Comparison of ENCODE assay signal across 10 cellular contexts in the genomic region with DNA sequence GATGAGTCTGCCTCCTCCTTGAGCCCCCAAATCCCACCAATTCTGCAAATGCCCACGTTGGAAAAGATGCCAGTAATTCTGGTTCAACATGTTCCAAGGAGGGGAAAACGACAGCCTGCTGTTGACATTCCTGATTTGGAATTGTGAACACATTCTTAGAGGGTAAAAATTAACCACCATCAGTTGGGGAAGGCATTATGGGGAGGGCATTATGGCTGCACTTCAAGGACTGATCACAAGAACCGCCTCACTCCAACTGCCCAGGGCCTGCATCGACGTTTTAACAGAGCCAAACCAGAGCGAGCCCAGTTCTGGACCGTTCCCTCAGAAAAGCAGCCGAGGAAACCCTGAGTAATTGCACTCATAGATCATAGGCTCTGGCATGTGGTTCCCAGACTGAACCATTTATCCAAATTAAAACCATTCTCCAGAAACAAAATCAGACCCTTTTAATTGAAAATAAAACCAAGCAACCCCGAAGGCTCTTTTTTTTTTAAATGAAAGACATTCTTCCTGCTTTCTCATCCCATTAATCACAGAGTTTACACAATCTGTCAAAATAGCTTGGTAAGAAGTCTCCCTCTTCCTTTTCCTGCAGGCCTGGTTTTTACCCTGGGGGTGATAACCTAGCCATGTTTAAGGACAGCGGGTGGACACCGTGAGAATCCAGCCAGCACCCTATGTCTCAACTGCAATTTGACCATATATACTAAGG. TPM values are rescaled to one million over a fixed set of nuclear protein-coding genes. Genes with fewer than 3 reads are reported as not detected.
DNase-seq lines count a peak whose midpoint lies in the region; ATAC-seq and TF ChIP-seq lines count a peak whose summit lies in the region.
"Had no signal": no experiment of that assay in that cellular context is flagged by ENCODE, and none has a peak within 500 bp of the region (broad histone marks: within the 10 kb centered on the region; RNA-seq: fewer than 3 reads in every experiment).

No MANE protein-coding gene starts in this region.

- peaks cover 24% of the 10 kb centered on the region for H3F3A ChIP-seq in OCI-LY1 (ENCODE audit: insufficient read depth, low read length)

- H3K4me1 Mint-ChIP-seq in activated CD4-positive, alpha-beta memory T cell treated with anti-CD3 and anti-CD28 coated beads, Interleukin-2, amount 10 ng/mL, durations not matched to agents 7 days and 5 days = no peaks in the 10 kb centered on the region

- in situ Hi-C loops in Caki2 (cut with HindIII; ENCODE audit: low pct_unique_long_range_greater_than_20kb, low sequenced_read_pairs) = no loop called here

- WGBS in ovary, 3 donors = 3 to 4% (median 4%) methylated on average over 11 of the region's 11 CpGs

- intact Hi-C loops in ovary (cut with DNase I) = loop anchor here in 2 of 4 donors (5.0 to 10.0 kb wide), 4 partner anchors 37 to 299 kb away; no protein-coding TSS in a partner anchor

- peak overlapping the region; percentile 67 for H3K4me2 ChIP-seq in OCI-LY1 (ENCODE audit: low read length)

- POLR2A ChIA-PET in activated CD4-positive, alpha-beta memory T cell treated with anti-CD3 and anti-CD28 coated beads, Interleukin-2, amount 10 ng/mL, durations not matched to agents 7 days and 5 days (lab: Charles Lee) = no interaction called here

- H3K27ac ChIP-seq in OCI-LY1 (ENCODE audit: low read depth, low read length, poor library complexity, severe bottlenecking) (peak overlapping the region; percentile 97), ovary (peak overlapping the region in 1 of 2 donors; percentile 55)
- H3K27ac ChIP-seq: cardiac muscle cell had no signal

- H3K36me3 Mint-ChIP-seq in activated CD4-positive, alpha-beta memory T cell treated with anti-CD3 and anti-CD28 coated beads, Interleukin-2, amount 10 ng/mL, durations not matched to agents 7 days and 5 days (ENCODE audit: low read depth) = no peaks in the 10 kb centered on the region

- DNase-seq in Caki2 (ENCODE audit: low read depth) (peak; percentile 84), epithelial cell of esophagus (ENCODE audit: low read depth) (peak; percentile 80), ovary (peak in 4 of 5 donors; percentile 51 to 54 (median 51)), GM10266 (ENCODE audit: extremely low spot score) (no peak)
- no peak for DNase-seq in activated CD4-positive, alpha-beta memory T cell treated with anti-CD3 and anti-CD28 coated beads, Interleukin-2, amount 10 ng/mL, durations not matched to agents 7 days and 5 days
- DNase-seq: NCI-H1417 treated with DMSO at 0.1 percent for 48 hours had no signal

- no peak for TF ChIP-seq EP300 in ovary (IDR thresholded peaks at IDR 0.05)

- H3K9me3 ChIP-seq in OCI-LY1 (ENCODE audit: low read length) = no peaks in the 10 kb centered on the region
- no peaks in the 10 kb centered on the region for H3K9me3 ChIP-seq in ovary

- H3K27me3 ChIP-seq in OCI-LY1 (ENCODE audit: insufficient read depth, low read length) (no peaks in the 10 kb centered on the region), ovary (no peaks in the 10 kb centered on the region)
- H3K27me3 ChIP-seq: cardiac muscle cell had no signal

- H3K4me1 ChIP-seq in OCI-LY1 (ENCODE audit: insufficient read depth, low read length, severe bottlenecking) (peaks cover 95% of the 10 kb centered on the region), ovary (ENCODE audit: insufficient read depth) (peaks cover 46% of the 10 kb centered on the region)

- peaks cover 48% of the 10 kb centered on the region for H3K79me2 ChIP-seq in OCI-LY1 (ENCODE audit: insufficient read depth, low read length)

- peaks cover 33% of the 10 kb centered on the region; the same call in 1 of the 2 replicates for H3K36me3 ChIP-seq in OCI-LY1 (ENCODE audit: insufficient read depth, low read length)
- no peaks in the 10 kb centered on the region for H3K36me3 ChIP-seq in ovary
- H3K36me3 ChIP-seq: cardiac muscle cell had no signal

- no peaks in the 10 kb centered on the region for H3K9me2 ChIP-seq in OCI-LY1 (ENCODE audit: low read depth, low read length)

- H3K4me3 Mint-ChIP-seq in activated CD4-positive, alpha-beta memory T cell treated with anti-CD3 and anti-CD28 coated beads, Interleukin-2, amount 10 ng/mL, durations not matched to agents 7 days and 5 days = no peak overlapping the region

- TF ChIP-seq CTCF in OCI-LY1 (IDR thresholded peaks at IDR 0.05; ENCODE audit: low read length) (no peak), epithelial cell of esophagus (IDR thresholded peaks at IDR 0.05; ENCODE audit: insufficient read depth, low read depth, low read length, missing control alignments) (no peak), ovary (IDR thresholded peaks at IDR 0.05) (no peak), GM10266 (IDR thresholded peaks at IDR 0.05; ENCODE audit: control insufficient read depth, insufficient read depth, low read depth, missing control alignments) (no peak)

- H3K27me3 Mint-ChIP-seq in activated CD4-positive, alpha-beta memory T cell treated with anti-CD3 and anti-CD28 coated beads, Interleukin-2, amount 10 ng/mL, durations not matched to agents 7 days and 5 days = peaks cover 3% of the 10 kb centered on the region

- no peak for ATAC-seq in GM21825 (IDR thresholded peaks at IDR 0.05; ENCODE audit: unreplicated experiment)
- no peak for ATAC-seq in GM21529 (IDR thresholded peaks at IDR 0.05; ENCODE audit: unreplicated experiment)

- H2AFZ ChIP-seq in OCI-LY1 (ENCODE audit: low read length) = no peak overlapping the region

- CTCF ChIA-PET in activated CD4-positive, alpha-beta memory T cell treated with anti-CD3 and anti-CD28 coated beads, Interleukin-2, amount 10 ng/mL, durations not matched to agents 7 days and 5 days (lab: Charles Lee) = no interaction called here

- H3K4me3 ChIP-seq in OCI-LY1 (ENCODE audit: low read depth, low read length, poor library complexity, severe bottlenecking) (peak overlapping the region; percentile 39), epithelial cell of esophagus (ENCODE audit: low read length) (no peak overlapping the region), ovary (no peak overlapping the region)
- H3K4me3 ChIP-seq: cardiac muscle cell had no signal

- TF ChIP-seq POLR2A in ovary (IDR thresholded peaks at IDR 0.05) = no peak

- peaks cover 3% of the 10 kb centered on the region for H3K9me3 Mint-ChIP-seq in activated CD4-positive, alpha-beta memory T cell treated with anti-CD3 and anti-CD28 coated beads, Interleukin-2, amount 10 ng/mL, durations not matched to agents 7 days and 5 days

- no peaks in the 10 kb centered on the region for H4K20me1 ChIP-seq in OCI-LY1 (ENCODE audit: insufficient read depth, low read length)

- H3K9ac ChIP-seq in OCI-LY1 (ENCODE audit: low read length) = peak overlapping the region; percentile 57

- H3K27ac Mint-ChIP-seq in activated CD4-positive, alpha-beta memory T cell treated with anti-CD3 and anti-CD28 coated beads, Interleukin-2, amount 10 ng/mL, durations not matched to agents 7 days and 5 days = no peak overlapping the region

RNA-seq across cellular contexts. Expression of a gene that starts 8.0 kb away (rescaled TPM):
- total RNA-seq in Caki2 (2014; rRNA removed; shearing (Covaris generic); ENCODE audit: low replicate concordance) = 47.7 and 50.5 TPM in 2 replicates
- total RNA-seq in ovary = 100 to 1,000 TPM in 3 of 7 donors, 10 to 100 TPM in 4; 46.1 to 137 (median 96.3) TPM
- polyA plus RNA-seq in ovary = 10 to 100 TPM; 36.6 to 91.3 TPM
- total RNA-seq in activated CD4-positive, alpha-beta memory T cell treated with anti-CD3 and anti-CD28 coated beads, Interleukin-2, amount 10 ng/mL, durations not matched to agents 7 days and 5 days = under 1 TPM; 0.15 to 0.18 TPM

Comparison
In these comparisons a context has a peak if more than half of its experiments do, and no peak if none do; other contexts are left out.
1. DNase-seq: peak in Caki2 (single experiment), epithelial cell of esophagus (single experiment) and ovary (4 of 5); none in activated CD4-positive, alpha-beta memory T cell treated with anti-CD3 and anti-CD28 coated beads, Interleukin-2, amount 10 ng/mL, durations not matched to agents 7 days and 5 days (single experiment) and GM10266 (single experiment).
2. RNA of a gene that starts 8.0 kb away (total RNA-seq): 46.1 to 137 TPM in ovary and 47.7 to 50.5 TPM in Caki2; 0.15 to 0.18 TPM in activated CD4-positive, alpha-beta memory T cell treated with anti-CD3 and anti-CD28 coated beads, Interleukin-2, amount 10 ng/mL, durations not matched to agents 7 days and 5 days; every median in the first group is over 10 times any median in the second.